ENCODE assay signal across 28 cellular contexts in the genomic region with DNA sequence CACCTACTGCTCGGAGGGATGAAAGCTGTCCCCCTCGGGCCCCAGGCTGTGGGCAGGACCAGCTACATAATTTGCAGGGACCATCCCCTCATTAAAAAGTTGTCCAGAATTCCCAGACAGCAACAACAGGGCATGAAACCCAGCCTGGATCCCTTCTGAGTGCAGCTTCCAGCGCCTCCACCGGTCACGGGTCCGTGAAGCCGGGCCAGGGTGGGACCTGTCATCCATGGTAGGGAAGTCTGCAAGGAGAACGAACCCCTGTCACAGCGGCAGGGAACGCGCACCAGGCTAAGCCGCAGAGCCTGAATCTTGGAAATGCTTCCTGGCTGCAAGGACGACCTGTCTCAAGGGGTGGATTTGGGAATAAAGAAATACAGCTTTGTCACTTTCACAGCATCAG.
"Had no signal": no experiment of that assay in that cellular context is flagged by ENCODE, and none has a peak within 500 bp of the region (broad histone marks: within the 10 kb centered on the region; RNA-seq: fewer than 3 reads in every experiment).

No MANE protein-coding gene starts in this region.

- H3K9me3 Mint-ChIP-seq: stimulated activated effector memory CD8-positive, alpha-beta T cell treated with anti-CD3 and anti-CD28 coated beads, Interleukin-12 subunit alpha, Interleukin-12 subunit beta, amount 100 ng/mL, for 72 hours; stimulated activated memory B cell treated with anti-CD40 and anti-IgM and Interleukin-4, amounts not matched to agents 10 μg/mL and 1 μg/mL and 100 μg/mL, for 72 hours; stimulated activated naive B cell treated with anti-CD40 and anti-IgM and Interleukin-4, amounts not matched to agents 10 μg/mL and 1 μg/mL and 100 μg/mL, for 72 hours; stimulated activated naive CD8-positive, alpha-beta T cell treated with anti-CD3 and anti-CD28 coated beads, Interleukin-15, amount 100 ng/mL, for 72 hours; stimulated activated naive CD8-positive, alpha-beta T cell treated with anti-CD3 and anti-CD28 coated beads, Interleukin-15, Interleukin-2, amounts not matched to agents 100 ng/mL and 50 ng/mL, for 24 hours; type B pancreatic cell had no signal

- H3K36me3 ChIP-seq: stomach, suprapubic skin, thoracic aorta, thyroid gland, tibial artery, tibial nerve, transverse colon, upper lobe of left lung, upper lobe of right lung, uterus, vagina had no signal

- H3K27me3 ChIP-seq: testis, thyroid gland, uterus, vagina had no signal

- H3K9me3 ChIP-seq: stomach, suprapubic skin, testis, thoracic aorta, thyroid gland, tibial artery, tibial nerve, transverse colon, upper lobe of left lung, upper lobe of right lung, uterus, vagina had no signal

- DNase-seq: stimulated activated CD4-positive, alpha-beta T cell treated with anti-CD3 and anti-CD28 coated beads, Interleukin-2, amount 100 ng/mL, for 48 hours; stimulated activated CD4-positive, alpha-beta T cell treated with anti-CD3 and anti-CD28 coated beads, Interleukin-4, amount 100 ng/mL, for 1 hour; stimulated activated CD4-positive, alpha-beta T cell treated with anti-CD3 and anti-CD28 coated beads, Interleukin-4, amount 100 ng/mL, for 24 hours; stimulated activated CD4-positive, alpha-beta T cell treated with anti-CD3 and anti-CD28 coated beads, Interleukin-4, amount 100 ng/mL, for 4 hours; stimulated activated CD8-positive, alpha-beta memory T cell treated with anti-CD3 and anti-CD28 coated beads, Interleukin-4, amount 100 ng/mL, for 48 hours; stimulated activated naive B cell treated with anti-CD40 and anti-IgM and Interleukin-4, amounts not matched to agents 10 μg/mL and 1 μg/mL and 100 μg/mL, for 72 hours; stimulated activated naive CD4-positive, alpha-beta T cell; stimulated activated naive CD4-positive, alpha-beta T cell treated with Interleukin-2 at 50 U/mL for 16 hours; stimulated activated naive CD8-positive, alpha-beta T cell treated with anti-CD3 and anti-CD28 coated beads, Interleukin-15, amount 100 ng/mL, for 72 hours; stimulated activated naive CD8-positive, alpha-beta T cell treated with anti-CD3 and anti-CD28 coated beads, Interleukin-15, Interleukin-2, amounts not matched to agents 100 U/mL and 50 U/mL, for 24 hours; stomach; substantia nigra; testis; thyroid gland; tibial artery; transverse colon; trophoblast cell; upper lobe of right lung; uterus had no signal

- H3K36me3 Mint-ChIP-seq: stimulated activated effector memory CD8-positive, alpha-beta T cell treated with anti-CD3 and anti-CD28 coated beads, Interleukin-12 subunit alpha, Interleukin-12 subunit beta, amount 100 ng/mL, for 72 hours; stimulated activated memory B cell treated with anti-CD40 and anti-IgM and Interleukin-4, amounts not matched to agents 10 μg/mL and 1 μg/mL and 100 μg/mL, for 72 hours; stimulated activated naive B cell treated with anti-CD40 and anti-IgM and Interleukin-4, amounts not matched to agents 10 μg/mL and 1 μg/mL and 100 μg/mL, for 72 hours; type B pancreatic cell had no signal

- H3K27ac Mint-ChIP-seq: stimulated activated effector memory CD8-positive, alpha-beta T cell treated with anti-CD3 and anti-CD28 coated beads, Interleukin-12 subunit alpha, Interleukin-12 subunit beta, amount 100 ng/mL, for 72 hours; stimulated activated memory B cell treated with anti-CD40 and anti-IgM and Interleukin-4, amounts not matched to agents 10 μg/mL and 1 μg/mL and 100 μg/mL, for 72 hours; stimulated activated naive B cell treated with anti-CD40 and anti-IgM and Interleukin-4, amounts not matched to agents 10 μg/mL and 1 μg/mL and 100 μg/mL, for 72 hours; stimulated activated naive CD8-positive, alpha-beta T cell treated with anti-CD3 and anti-CD28 coated beads, Interleukin-15, amount 100 ng/mL, for 72 hours; stimulated activated naive CD8-positive, alpha-beta T cell treated with anti-CD3 and anti-CD28 coated beads, Interleukin-15, Interleukin-2, amounts not matched to agents 100 ng/mL and 50 ng/mL, for 24 hours; type B pancreatic cell had no signal

- H3K4me1 ChIP-seq: testis, vagina had no signal

- H3K4me3 Mint-ChIP-seq: stimulated activated effector memory CD8-positive, alpha-beta T cell treated with anti-CD3 and anti-CD28 coated beads, Interleukin-12 subunit alpha, Interleukin-12 subunit beta, amount 100 ng/mL, for 72 hours; stimulated activated memory B cell treated with anti-CD40 and anti-IgM and Interleukin-4, amounts not matched to agents 10 μg/mL and 1 μg/mL and 100 μg/mL, for 72 hours; stimulated activated naive B cell treated with anti-CD40 and anti-IgM and Interleukin-4, amounts not matched to agents 10 μg/mL and 1 μg/mL and 100 μg/mL, for 72 hours; stimulated activated naive CD8-positive, alpha-beta T cell treated with anti-CD3 and anti-CD28 coated beads, Interleukin-15, amount 100 ng/mL, for 72 hours; stimulated activated naive CD8-positive, alpha-beta T cell treated with anti-CD3 and anti-CD28 coated beads, Interleukin-15, Interleukin-2, amounts not matched to agents 100 ng/mL and 50 ng/mL, for 24 hours; type B pancreatic cell had no signal

- H3K27ac ChIP-seq: stomach, suprapubic skin, testis, thoracic aorta, thyroid gland, tibial artery, tibial nerve, transverse colon, upper lobe of left lung, upper lobe of right lung, uterus, vagina had no signal

- H3K4me3 ChIP-seq: stomach, suprapubic skin, testis, thoracic aorta, thyroid gland, tibial artery, tibial nerve, transverse colon, upper lobe of left lung, upper lobe of right lung, uterus, vagina had no signal
